In the genomic region with DNA sequence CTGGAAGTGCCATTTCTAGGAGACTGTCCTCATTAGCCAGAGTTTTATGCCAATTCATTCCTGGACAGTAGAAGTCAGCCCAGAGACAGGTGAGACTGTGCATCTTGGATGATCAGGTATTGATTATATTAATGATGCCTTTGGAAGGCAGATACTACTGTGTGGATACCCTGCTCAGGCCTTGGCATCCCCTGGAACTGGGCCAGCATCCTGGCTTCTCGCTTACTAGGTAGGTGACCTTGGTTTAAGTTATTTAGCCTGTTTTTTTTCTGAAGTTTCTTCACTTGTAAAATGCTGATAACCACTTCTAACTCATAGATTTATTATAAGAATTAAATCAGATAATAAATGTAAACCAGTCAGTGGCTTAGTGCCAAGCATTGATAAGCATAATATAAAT, we compare ENCODE assay signal across 31 cellular contexts.
"Had no signal": no experiment of that assay in that cellular context is flagged by ENCODE, and none has a peak within 500 bp of the region (broad histone marks: within the 10 kb centered on the region; RNA-seq: fewer than 3 reads in every experiment).

No MANE protein-coding gene starts in this region.

- H3K27ac ChIP-seq: colonic mucosa, esophagus muscularis mucosa, foreskin keratinocyte, gastrocnemius medialis, heart left ventricle, WERI-Rb-1 had no signal

- H3K27me3 Mint-ChIP-seq: activated B cell treated with CpG ODN at 0.5 μM for 24 hours; activated CD8-positive, alpha-beta T cell treated with anti-CD3 and anti-CD28 coated beads for 36 hours; activated T-helper 17 cell treated with anti-CD3 and anti-CD28 coated beads, Interleukin-2, amount 50 U/mL, for 72 hours; T-helper 17 cell had no signal

- ATAC-seq: activated CD4-positive, CD25-positive, alpha-beta regulatory T cell treated with anti-CD3 and anti-CD28 coated beads, Interleukin-2, amount 50 U/mL, for 24 hours; activated CD8-positive, alpha-beta T cell treated with anti-CD3 and anti-CD28 coated beads for 36 hours; activated T-cell treated with anti-CD3 and anti-CD28 coated beads, Interleukin-2, amount 50 U/mL, for 4 hours; activated T-helper 17 cell treated with anti-CD3 and anti-CD28 coated beads, Interleukin-2, amount 50 U/mL, for 72 hours; foreskin keratinocyte; gastrocnemius medialis; heart left ventricle; T-helper 17 cell had no signal

- DNase-seq: activated B cell treated with CpG ODN at 0.5 μM for 24 hours; activated CD4-positive, alpha-beta T cell treated with anti-CD3 and anti-CD28 coated beads for 48 hours; activated CD4-positive, alpha-beta T cell treated with anti-CD3 and anti-CD28 coated beads, Interleukin-2, amount 50 U/mL, for 1 hour; activated CD4-positive, alpha-beta T cell treated with anti-CD3 and anti-CD28 coated beads, Interleukin-2, amount 50 U/mL, for 48 hours; activated CD8-positive, alpha-beta memory T cell treated with anti-CD3 and anti-CD28 coated beads for 24 hours; activated CD8-positive, alpha-beta T cell treated with anti-CD3 and anti-CD28 coated beads for 36 hours; activated effector memory CD4-positive, alpha-beta T cell treated with Interleukin-2 at 50 U/mL for 16 hours; activated gamma-delta T cell treated with Interleukin-2 at 50 U/mL for 16 hours; activated naive CD4-positive, alpha-beta T cell treated with anti-CD3 and anti-CD28 coated beads, Interleukin-2, amount 50 U/mL, for 16 hours; activated naive CD4-positive, alpha-beta T cell treated with Interleukin-2 at 50 U/mL for 16 hours; activated T-cell treated with anti-CD3 and anti-CD28 coated beads, Interleukin-2, amount 50 U/mL, for 4 hours; amniotic stem cell; anterior cingulate cortex; central memory CD4-positive, alpha-beta T cell; cerebellar nuclear complex; colonic mucosa; effector CD8-positive, alpha-beta T cell; erythroblast; foreskin keratinocyte; gastrocnemius medialis; glutamatergic neuron; heart left ventricle; T-helper 1 cell; T-helper 17 cell; T1000; WERI-Rb-1 had no signal

- H3K4me3 ChIP-seq: colonic mucosa, esophagus muscularis mucosa, gastrocnemius medialis, heart left ventricle had no signal

- H3K36me3 Mint-ChIP-seq: activated naive CD8-positive, alpha-beta T cell had no signal

- H3K9me3 ChIP-seq: colonic mucosa, esophagus muscularis mucosa, gastrocnemius medialis, heart left ventricle had no signal

- H3K36me3 ChIP-seq: colonic mucosa, esophagus muscularis mucosa, gastrocnemius medialis, heart left ventricle, WERI-Rb-1 had no signal

- H3K4me1 ChIP-seq: colonic mucosa, esophagus muscularis mucosa, foreskin keratinocyte, heart left ventricle had no signal

- H3K27me3 ChIP-seq: colonic mucosa, esophagus muscularis mucosa, foreskin keratinocyte, gastrocnemius medialis had no signal

- H3K9me3 Mint-ChIP-seq: activated B cell treated with CpG ODN at 0.5 μM for 24 hours; activated CD8-positive, alpha-beta T cell treated with anti-CD3 and anti-CD28 coated beads for 36 hours; activated T-helper 17 cell treated with anti-CD3 and anti-CD28 coated beads, Interleukin-2, amount 50 U/mL, for 72 hours had no signal

- H3K4me1 Mint-ChIP-seq: activated B cell treated with CpG ODN at 0.5 μM for 24 hours; activated T-helper 17 cell treated with anti-CD3 and anti-CD28 coated beads, Interleukin-2, amount 50 U/mL, for 72 hours; T-helper 17 cell had no signal

- H3K4me3 Mint-ChIP-seq: activated B cell treated with CpG ODN at 0.5 μM for 24 hours; activated CD8-positive, alpha-beta T cell treated with anti-CD3 and anti-CD28 coated beads for 36 hours; activated naive CD8-positive, alpha-beta T cell; activated T-cell treated with anti-CD3 and anti-CD28 coated beads, Interleukin-2, amount 50 U/mL, for 4 hours; activated T-helper 17 cell treated with anti-CD3 and anti-CD28 coated beads, Interleukin-2, amount 50 U/mL, for 72 hours; T-helper 17 cell; T-helper 2 cell treated with Interferon-gamma antibody and Interleukin-4, amounts not matched to agents 5 μg/mL and 100 μg/mL, for 36 hours had no signal

- H3K27ac Mint-ChIP-seq: activated B cell treated with CpG ODN at 0.5 μM for 24 hours; activated CD8-positive, alpha-beta T cell treated with anti-CD3 and anti-CD28 coated beads for 36 hours; activated naive CD8-positive, alpha-beta T cell; activated T-helper 17 cell treated with anti-CD3 and anti-CD28 coated beads, Interleukin-2, amount 50 U/mL, for 72 hours; T-helper 17 cell; T-helper 2 cell treated with Interferon-gamma antibody and Interleukin-4, amounts not matched to agents 5 μg/mL and 100 μg/mL, for 36 hours had no signal
